8 cellular contexts compared by ENCODE assay signal in the genomic region with DNA sequence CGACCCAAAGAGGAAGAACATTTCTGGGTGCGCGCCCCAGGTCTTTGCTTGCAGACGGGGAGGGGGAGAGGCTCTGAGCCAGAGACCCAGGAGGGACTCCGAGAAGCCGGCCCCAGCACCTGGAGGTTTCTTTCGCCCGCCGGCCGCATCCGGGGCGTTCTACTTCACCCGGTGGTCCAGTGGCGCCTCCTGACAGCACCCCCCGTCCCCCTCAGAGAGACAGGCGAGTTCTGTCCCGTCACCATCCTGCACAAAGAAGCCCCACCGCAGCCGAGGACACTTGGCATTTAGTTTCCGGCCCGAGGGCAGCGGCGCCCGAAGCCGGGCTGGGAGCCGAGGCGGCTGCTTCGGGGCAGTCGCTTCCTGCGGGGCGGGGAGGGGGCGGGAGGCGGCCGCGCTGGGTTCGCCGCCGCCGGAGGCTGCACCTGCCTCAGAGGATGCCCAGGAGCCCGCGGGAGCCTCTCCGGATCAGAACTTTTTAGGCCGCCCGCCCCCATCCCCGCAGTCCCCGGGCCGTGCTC. TPM values are rescaled to one million over a fixed set of nuclear protein-coding genes. Genes with fewer than 3 reads are reported as not detected.
DNase-seq lines count a peak whose midpoint lies in the region; ATAC-seq and TF ChIP-seq lines count a peak whose summit lies in the region.

A gene (plus strand): TSS at position 424 of the 521 bp plus-strand sequence.

- H3K27ac Mint-ChIP-seq in CD4-positive, CD25-positive, alpha-beta regulatory T cell = no peak within 1 kb of the TSS

- DNase-seq in CD4-positive, CD25-positive, alpha-beta regulatory T cell = peak in 1 of 3 donors; percentile 37
- DNase-seq in activated naive CD4-positive, alpha-beta T cell treated with anti-CD3 and anti-CD28 coated beads, Interleukin-2, amount 50 U/mL, for 16 hours = peak; percentile 14
- no peak for DNase-seq in left ventricle myocardium superior
- peak; percentile 51 for DNase-seq in sciatic nerve (ENCODE audit: low spot score)
- no peak for DNase-seq in omental fat pad (ENCODE audit: low spot score)

- peak within 1 kb of the TSS; percentile 20 to 88 (median 78) for H3K4me3 Mint-ChIP-seq in CD4-positive, CD25-positive, alpha-beta regulatory T cell

- H3K4me1 ChIP-seq in CD4-positive, CD25-positive, alpha-beta regulatory T cell (ENCODE audit: control insufficient read depth, insufficient read depth, low read length, poor library complexity, severe bottlenecking) = peaks cover 26% of the 10 kb centered on the region

- intact Hi-C loops in left ventricle myocardium superior (cut with micrococcal nuclease) = no loop called here
- intact Hi-C loops in sciatic nerve (cut with DNase I) = no loop called here

- peaks cover 46% of the 10 kb centered on the region for H3K27me3 ChIP-seq in CD4-positive, CD25-positive, alpha-beta regulatory T cell (ENCODE audit: control insufficient read depth, insufficient read depth, low read length)

- no peaks in the 10 kb centered on the region for H3K9me3 ChIP-seq in CD4-positive, CD25-positive, alpha-beta regulatory T cell (ENCODE audit: control insufficient read depth in 2 of 2, low read length in 2 of 2)

- H3K27ac ChIP-seq in CD4-positive, CD25-positive, alpha-beta regulatory T cell (ENCODE audit: insufficient read depth, low read length, poor library complexity, severe bottlenecking) = no peak within 1 kb of the TSS

- H3K9me3 Mint-ChIP-seq in CD4-positive, CD25-positive, alpha-beta regulatory T cell = peaks cover 0 to 2% (median 0%) of the 10 kb centered on the region in 7 donors

- no peak for TF ChIP-seq CTCF in omental fat pad (IDR thresholded peaks at IDR 0.05)

- H3K27me3 Mint-ChIP-seq in CD4-positive, CD25-positive, alpha-beta regulatory T cell = peaks cover 42% of the 10 kb centered on the region

- no peaks in the 10 kb centered on the region for H3K36me3 ChIP-seq in CD4-positive, CD25-positive, alpha-beta regulatory T cell (ENCODE audit: control insufficient read depth, insufficient read depth, low read length)

- peak in 1 of 2 donors; percentile 7 for ATAC-seq in CD4-positive, CD25-positive, alpha-beta regulatory T cell (ENCODE audit: low read depth in 2 of 2)
- ATAC-seq in HG03354 (IDR thresholded peaks at IDR 0.05; ENCODE audit: poor library complexity, severe bottlenecking, unreplicated experiment) (peak; percentile 40), left ventricle myocardium superior (peak; percentile 6), sciatic nerve (no peak), HG03045 (IDR thresholded peaks at IDR 0.05; ENCODE audit: unreplicated experiment) (no peak), HG02642 (IDR thresholded peaks at IDR 0.05; ENCODE audit: poor library complexity, unreplicated experiment) (no peak), omental fat pad (ENCODE audit: low FRiP score) (no peak)

- no peaks in the 10 kb centered on the region for H3K36me3 Mint-ChIP-seq in CD4-positive, CD25-positive, alpha-beta regulatory T cell

- H3K4me3 ChIP-seq in CD4-positive, CD25-positive, alpha-beta regulatory T cell (ENCODE audit: low read depth, low read length) = peak within 1 kb of the TSS; percentile 37

- H3K4me1 Mint-ChIP-seq in CD4-positive, CD25-positive, alpha-beta regulatory T cell = peaks cover 0 to 26% (median 11%) of the 10 kb centered on the region in 4 donors

RNA-seq across cellular contexts. Expression of the gene that starts here (rescaled TPM):
- 0.10 TPM for total RNA-seq in CD4-positive, CD25-positive, alpha-beta regulatory T cell
- polyA plus RNA-seq in CD4-positive, CD25-positive, alpha-beta regulatory T cell = not detected
- total RNA-seq in left ventricle myocardium superior (38.2 TPM), sciatic nerve (1.1 TPM), omental fat pad (1 to 10 TPM in 1 of 4 donors, under 1 TPM in 3; 0.50 to 1.3 (median 0.81) TPM)

Comparison
In these comparisons a context has a peak if more than half of its experiments do, and no peak if none do; other contexts are left out.
1. RNA of the gene that starts here (total RNA-seq): 38.2 TPM in left ventricle myocardium superior (single experiment); 1.1 TPM in sciatic nerve (single experiment), 0.50 to 1.3 TPM in omental fat pad and 0.10 TPM in CD4-positive, CD25-positive, alpha-beta regulatory T cell (single experiment); every median in the first group is over 10 times any median in the second.
2. ATAC-seq: peak in HG03354 (single experiment) and left ventricle myocardium superior (single experiment); none in sciatic nerve (single experiment), HG03045 (single experiment), HG02642 (single experiment) and omental fat pad (single experiment).
3. DNase-seq: peak in activated naive CD4-positive, alpha-beta T cell treated with anti-CD3 and anti-CD28 coated beads, Interleukin-2, amount 50 U/mL, for 16 hours (single experiment) and sciatic nerve (single experiment); none in left ventricle myocardium superior (single experiment) and omental fat pad (single experiment).